Comparison of ENCODE assay signal across 1 cellular context in the genomic region with DNA sequence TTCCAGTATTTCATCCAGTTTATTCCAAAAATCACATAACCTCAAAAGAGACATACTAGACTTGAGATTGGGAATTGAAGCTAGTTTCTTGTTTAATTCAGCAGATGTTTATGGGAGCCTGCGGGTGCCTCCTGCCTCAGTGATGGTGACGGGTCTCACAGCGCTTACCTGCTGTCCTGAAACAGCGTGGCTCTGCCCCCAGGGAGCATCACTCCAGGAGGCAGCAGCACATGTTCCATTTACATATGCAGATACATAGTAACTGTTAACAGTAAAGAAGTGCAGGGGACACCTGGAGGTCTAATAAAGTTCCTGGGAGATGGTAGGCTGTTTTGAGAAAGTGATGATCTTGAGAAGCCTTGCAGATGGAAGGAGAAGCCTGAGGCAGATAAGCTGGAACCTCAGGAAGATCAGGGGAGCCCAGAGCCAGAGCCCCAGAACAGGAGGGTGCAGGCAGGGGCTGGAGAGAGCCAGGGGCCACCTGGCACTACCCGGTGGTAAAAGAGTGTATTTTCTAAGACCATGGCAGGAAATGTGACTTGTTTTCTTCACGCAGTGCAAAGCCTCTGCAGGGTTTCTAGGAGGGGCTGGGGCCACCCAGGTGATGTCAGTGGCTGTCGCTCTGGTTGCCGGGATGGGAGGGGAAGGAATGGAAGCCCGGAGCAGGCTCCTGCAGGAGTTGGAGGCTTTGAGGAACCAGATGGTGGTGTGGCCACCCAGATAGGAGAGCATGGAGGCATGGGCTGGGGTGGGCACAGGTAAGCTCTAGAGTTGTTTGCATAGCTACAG.
TF ChIP-seq lines count a peak whose summit lies in the region.

No MANE protein-coding gene starts in this region.

TF ChIP-seq in HEK293, 187 proteins besides CTCF, POLR2A, EP300 and RAD21:
- TF ChIP-seq ZNF626 (tag by site-specific recombination; IDR thresholded peaks at IDR 0.05) (no peak), ZIC2 (tag by site-specific recombination; IDR thresholded peaks at IDR 0.05) (0 out of 2 replicates have a peak, but pooled peaks have one; percentile 45), ZNF585B (tag by site-specific recombination; IDR thresholded peaks at IDR 0.05) (no peak), ZNF214 (tag by site-specific recombination; IDR thresholded peaks at IDR 0.05; ENCODE audit: borderline replicate concordance) (no peak), YY2 (tag by site-specific recombination; IDR thresholded peaks at IDR 0.05) (no peak), ZNF830 (tag by site-specific recombination; IDR thresholded peaks at IDR 0.05; ENCODE audit: low read depth) (no peak), GLIS1 (tag by site-specific recombination; IDR thresholded peaks at IDR 0.05) (peak; percentile 55), ZNF501 (tag by site-specific recombination; IDR thresholded peaks at IDR 0.05) (no peak), ZNF600 (tag by site-specific recombination; IDR thresholded peaks at IDR 0.05) (peak; percentile 48; the same call in 1 of the 2 replicates), ZSCAN18 (tag by site-specific recombination; IDR thresholded peaks at IDR 0.05) (no peak)
- TF ChIP-seq, protein P1, sequence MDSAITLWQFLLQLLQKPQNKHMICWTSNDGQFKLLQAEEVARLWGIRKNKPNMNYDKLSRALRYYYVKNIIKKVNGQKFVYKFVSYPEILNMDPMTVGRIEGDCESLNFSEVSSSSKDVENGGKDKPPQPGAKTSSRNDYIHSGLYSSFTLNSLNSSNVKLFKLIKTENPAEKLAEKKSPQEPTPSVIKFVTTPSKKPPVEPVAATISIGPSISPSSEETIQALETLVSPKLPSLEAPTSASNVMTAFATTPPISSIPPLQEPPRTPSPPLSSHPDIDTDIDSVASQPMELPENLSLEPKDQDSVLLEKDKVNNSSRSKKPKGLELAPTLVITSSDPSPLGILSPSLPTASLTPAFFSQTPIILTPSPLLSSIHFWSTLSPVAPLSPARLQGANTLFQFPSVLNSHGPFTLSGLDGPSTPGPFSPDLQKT (IDR thresholded peaks at IDR 0.05; ENCODE audit: borderline replicate concordance, low read depth, low read length) = no peak
- TF ChIP-seq, protein P2, sequence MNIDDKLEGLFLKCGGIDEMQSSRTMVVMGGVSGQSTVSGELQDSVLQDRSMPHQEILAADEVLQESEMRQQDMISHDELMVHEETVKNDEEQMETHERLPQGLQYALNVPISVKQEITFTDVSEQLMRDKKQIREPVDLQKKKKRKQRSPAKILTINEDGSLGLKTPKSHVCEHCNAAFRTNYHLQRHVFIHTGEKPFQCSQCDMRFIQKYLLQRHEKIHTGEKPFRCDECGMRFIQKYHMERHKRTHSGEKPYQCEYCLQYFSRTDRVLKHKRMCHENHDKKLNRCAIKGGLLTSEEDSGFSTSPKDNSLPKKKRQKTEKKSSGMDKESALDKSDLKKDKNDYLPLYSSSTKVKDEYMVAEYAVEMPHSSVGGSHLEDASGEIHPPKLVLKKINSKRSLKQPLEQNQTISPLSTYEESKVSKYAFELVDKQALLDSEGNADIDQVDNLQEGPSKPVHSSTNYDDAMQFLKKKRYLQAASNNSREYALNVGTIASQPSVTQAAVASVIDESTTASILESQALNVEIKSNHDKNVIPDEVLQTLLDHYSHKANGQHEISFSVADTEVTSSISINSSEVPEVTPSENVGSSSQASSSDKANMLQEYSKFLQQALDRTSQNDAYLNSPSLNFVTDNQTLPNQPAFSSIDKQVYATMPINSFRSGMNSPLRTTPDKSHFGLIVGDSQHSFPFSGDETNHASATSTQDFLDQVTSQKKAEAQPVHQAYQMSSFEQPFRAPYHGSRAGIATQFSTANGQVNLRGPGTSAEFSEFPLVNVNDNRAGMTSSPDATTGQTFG (tag by site-specific recombination; IDR thresholded peaks at IDR 0.05; ENCODE audit: borderline replicate concordance) = no peak
